Comparison of ENCODE assay signal across 8 cellular contexts in the genomic region with DNA sequence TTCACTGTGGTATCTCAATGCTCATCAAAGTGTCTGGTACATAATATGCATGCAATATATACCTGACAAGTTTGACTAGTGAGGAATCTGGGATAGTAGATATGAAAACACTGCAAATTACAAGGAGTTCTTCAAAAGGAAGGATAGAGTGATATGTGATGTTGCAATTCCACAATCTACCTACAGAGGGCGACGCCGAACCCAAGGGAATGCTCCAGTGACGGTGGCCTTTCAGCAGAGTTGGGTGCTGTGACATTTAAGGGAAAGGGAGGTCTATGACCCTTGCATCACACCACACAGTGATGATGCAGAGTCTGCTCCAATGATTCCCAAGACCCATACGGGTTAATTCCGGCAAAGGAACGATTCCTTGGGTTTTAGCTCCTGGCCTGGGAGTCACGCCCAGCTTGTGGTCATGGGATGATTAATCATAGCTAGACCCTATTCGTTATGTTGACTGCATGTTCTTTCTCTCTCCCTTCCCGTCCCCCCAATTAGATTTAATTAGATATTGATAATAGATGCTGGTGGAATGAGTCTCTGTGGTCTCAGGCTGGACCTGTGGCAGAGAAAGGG.
DNase-seq lines count a peak whose midpoint lies in the region; ATAC-seq, FAIRE-seq and TF ChIP-seq lines count a peak whose summit lies in the region.

No MANE protein-coding gene starts in this region.

- H3K4me3 ChIP-seq in GM23248 (no peak overlapping the region), SK-N-MC (no peak overlapping the region), keratinocyte (ENCODE audit: control insufficient read depth in 2 of 3, extremely low read depth in 1 of 3, insufficient read depth in 2 of 3, low read depth in 1 of 3, low read length in 3 of 3) (no peak overlapping the region), vagina (no peak overlapping the region)

- no peak for ATAC-seq in HG03460 (IDR thresholded peaks at IDR 0.05; ENCODE audit: unreplicated experiment)

- TF ChIP-seq CTCF in keratinocyte (optimal IDR thresholded peaks at IDR 0.05 in 1 of 3, IDR thresholded peaks at IDR 0.05 in 1 of 3, conservative IDR thresholded peaks at IDR 0.05 in 1 of 3; ENCODE audit: extremely low read depth in 1 of 3, insufficient read depth in 2 of 3, low read length in 3 of 3) (peak; percentile 56 to 74 (median 66)), vagina (IDR thresholded peaks at IDR 0.05) (no peak)

- H4K20me1 ChIP-seq in GM23248 (ENCODE audit: insufficient read depth): no peaks in the 10 kb centered on the region
- no peaks in the 10 kb centered on the region for H4K20me1 ChIP-seq in keratinocyte (ENCODE audit: control insufficient read depth, extremely low read depth, insufficient read depth, low read length)

- intact Hi-C loops in vagina (cut with DNase I): no loop called here

- DNase-seq in CMK (ENCODE audit: low read depth) (peak; percentile 29), GM23248 (peak; percentile 19), SK-N-MC (ENCODE audit: low read depth, low spot score) (peak; percentile 12), keratinocyte (ENCODE audit: low read depth, low spot score) (no peak), vagina (ENCODE audit: extremely low spot score in 2 of 2) (no peak), urothelium cell line (ENCODE audit: low spot score) (no peak), NCI-H774 (lab: John Stamatoyannopoulos, UW) (no peak)

- no peaks in the 10 kb centered on the region for H3K9me1 ChIP-seq in keratinocyte (ENCODE audit: control insufficient read depth, extremely low read depth, insufficient read depth, low read length)

- H3K27ac ChIP-seq in GM23248: no peak overlapping the region
- no peak overlapping the region for H3K27ac ChIP-seq in SK-N-MC
- no peak overlapping the region for H3K27ac ChIP-seq in keratinocyte (ENCODE audit: control insufficient read depth, insufficient read depth, low read length)
- no peak overlapping the region for H3K27ac ChIP-seq in vagina

- H3F3A ChIP-seq in GM23248 (ENCODE audit: insufficient read depth): no peaks in the 10 kb centered on the region

- H3K79me2 ChIP-seq in GM23248 (ENCODE audit: insufficient read depth) (no peaks in the 10 kb centered on the region), keratinocyte (ENCODE audit: control insufficient read depth, insufficient read depth, low read length) (no peaks in the 10 kb centered on the region)

- in situ Hi-C loops in GM23248 (cut with MboI): no loop called here

- WGBS in GM23248 (ENCODE audit: low coverage in 1 of 2, low lambda C conversion rate in 2 of 2, missing lambda C conversion rate in 2 of 2), 2 experiments: 26 to 30% methylated on average over 10 of the region's 10 CpGs

- no peaks in the 10 kb centered on the region for H3K36me3 ChIP-seq in GM23248 (ENCODE audit: low read depth)
- no peaks in the 10 kb centered on the region for H3K36me3 ChIP-seq in SK-N-MC (ENCODE audit: insufficient read depth, low read length)
- no peaks in the 10 kb centered on the region for H3K36me3 ChIP-seq in keratinocyte (ENCODE audit: control insufficient read depth in 2 of 2, extremely low read depth in 1 of 2, insufficient read depth in 2 of 2, low read length in 2 of 2)
- H3K36me3 ChIP-seq in vagina: no peaks in the 10 kb centered on the region

- H3K4me2 ChIP-seq in GM23248 (ENCODE audit: unreplicated experiment) (no peak overlapping the region), keratinocyte (ENCODE audit: control insufficient read depth, extremely low read depth, insufficient read depth, low read depth, low read length) (no peak overlapping the region)

- dilution Hi-C loops in keratinocyte (cut with MboI; ENCODE audit: extremely low pct_ligation_motif_present, low sequenced_read_pairs): no loop called here

- FAIRE-seq in keratinocyte (lab: Jason Lieb, UNC) (no peak), urothelium cell line (lab: Jason Lieb, UNC) (no peak)

- no peak for TF ChIP-seq POLR2A in vagina (IDR thresholded peaks at IDR 0.05)

- no peaks in the 10 kb centered on the region for H3K9me2 ChIP-seq in GM23248 (ENCODE audit: insufficient read depth)

- H2AFZ ChIP-seq in GM23248 (no peak overlapping the region), keratinocyte (ENCODE audit: control insufficient read depth, low read length) (no peak overlapping the region)

- H3K9me3 ChIP-seq in GM23248 (ENCODE audit: low read depth) (no peaks in the 10 kb centered on the region), SK-N-MC (ENCODE audit: low read depth, low read length) (no peaks in the 10 kb centered on the region), keratinocyte (ENCODE audit: control insufficient read depth, low read depth, low read length) (no peaks in the 10 kb centered on the region), vagina (no peaks in the 10 kb centered on the region)

- H3K9ac ChIP-seq in GM23248: no peak overlapping the region
- H3K9ac ChIP-seq in SK-N-MC (ENCODE audit: insufficient read length): no peak overlapping the region
- no peak overlapping the region for H3K9ac ChIP-seq in keratinocyte (ENCODE audit: control insufficient read depth, extremely low read depth, insufficient read depth, low read length)

- H3K27me3 ChIP-seq in GM23248 (replicated peaks; ENCODE audit: insufficient read depth): 0 out of 2 replicates have a peak, but pooled peaks cover 5% of the 10 kb centered on the region
- no peaks in the 10 kb centered on the region for H3K27me3 ChIP-seq in keratinocyte (ENCODE audit: control insufficient read depth, extremely low read depth, insufficient read depth, low read length)
- no peaks in the 10 kb centered on the region for H3K27me3 ChIP-seq in vagina

- no peaks in the 10 kb centered on the region for H3K4me1 ChIP-seq in GM23248 (ENCODE audit: insufficient read depth)
- no peaks in the 10 kb centered on the region for H3K4me1 ChIP-seq in keratinocyte (ENCODE audit: control insufficient read depth, extremely low read depth, insufficient read depth, low read length)
- no peaks in the 10 kb centered on the region for H3K4me1 ChIP-seq in vagina

Comparison
In these comparisons a context has a peak if more than half of its experiments do, and no peak if none do; other contexts are left out.
1. DNase-seq: peak in CMK (single experiment), GM23248 (single experiment) and SK-N-MC (single experiment); none in keratinocyte (single experiment), vagina (0 of 2), urothelium cell line (single experiment) and NCI-H774 (single experiment).
2. CTCF ChIP-seq: peak in keratinocyte (3 of 3); none in vagina (0 of 3).